In genomic region chr7:29077181-29077580, GRCh38 we compare ENCODE assay signal across 22 cellular contexts.
DNase-seq lines count a peak whose midpoint lies in the region; ATAC-seq, FAIRE-seq and TF ChIP-seq lines count a peak whose summit lies in the region.
"Had no signal": no experiment of that assay in that cellular context is flagged by ENCODE, and none has a peak within 500 bp of the region (broad histone marks: within the 10 kb centered on the region; RNA-seq: fewer than 3 reads in every experiment).

No MANE protein-coding gene starts in this region.

- no peak for ATAC-seq in left colon
- ATAC-seq: CD8-positive, alpha-beta T cell had no signal

- intact Hi-C loops in left colon (cut with DNase I, micrococcal nuclease), result no loop called here

- H4K20me1 ChIP-seq in SK-N-SH (ENCODE audit: insufficient read depth), result no peaks in the 10 kb centered on the region
- no peaks in the 10 kb centered on the region for H4K20me1 ChIP-seq in astrocyte (ENCODE audit: insufficient read depth, low read length)
- H4K20me1 ChIP-seq: BLaER1 had no signal

- CTCF ChIA-PET in SK-N-SH (lab: Yijun Ruan, JAX), result interaction anchor here (0.6 to 4.9 kb wide), 7 partner anchors 10 to 347 kb away, joined by 3 to 34 read pairs (median 5); partner anchors contain the start of gene TRIL

- TF ChIP-seq EP300 in SK-N-SH (IDR thresholded peaks at IDR 0.05; ENCODE audit: borderline replicate concordance in 1 of 2, low read depth in 1 of 2, low read length in 1 of 2), result no peak

- no peak for TF ChIP-seq RAD21 in SK-N-SH (IDR thresholded peaks at IDR 0.05; ENCODE audit: low read length)

- no peaks in the 10 kb centered on the region for H3K9me2 ChIP-seq in SK-N-SH

- H3K4me3 ChIP-seq in SK-N-SH (ENCODE audit: low read depth in 2 of 2, low read length in 1 of 2) (no peak overlapping the region), astrocyte (ENCODE audit: insufficient read depth, low read depth, low read length) (no peak overlapping the region)
- H3K4me3 ChIP-seq: BLaER1, HAP-1 had no signal

- H2AFZ ChIP-seq in SK-N-SH (ENCODE audit: low read depth), result no peak overlapping the region
- H2AFZ ChIP-seq in astrocyte (ENCODE audit: low read depth, low read length), result no peak overlapping the region

- H3K9ac ChIP-seq in SK-N-SH (no peak overlapping the region), astrocyte (ENCODE audit: low read length) (peak overlapping the region; percentile 38)
- H3K9ac ChIP-seq: BLaER1 had no signal

- POLR2A ChIA-PET in SK-N-SH (lab: Yijun Ruan, JAX), result no interaction called here

- no peaks in the 10 kb centered on the region for H3K36me3 Mint-ChIP-seq in astrocyte (ENCODE audit: low read depth, unreplicated experiment)
- H3K36me3 Mint-ChIP-seq in nephron (ENCODE audit: low read depth), result no peaks in the 10 kb centered on the region
- H3K36me3 Mint-ChIP-seq: CD4-positive, CD25-positive, alpha-beta regulatory T cell; CD8-positive, alpha-beta T cell had no signal

- no peaks in the 10 kb centered on the region for H3K4me1 Mint-ChIP-seq in astrocyte (ENCODE audit: low read depth, unreplicated experiment)
- H3K4me1 Mint-ChIP-seq in nephron, result peaks cover 56% of the 10 kb centered on the region
- H3K4me1 Mint-ChIP-seq: B cell; CD4-positive, CD25-positive, alpha-beta regulatory T cell had no signal

- H3K9me3 ChIP-seq in SK-N-SH, result no peaks in the 10 kb centered on the region
- H3K9me3 ChIP-seq in astrocyte (ENCODE audit: insufficient read depth, low read depth, low read length), result no peaks in the 10 kb centered on the region
- H3K9me3 ChIP-seq: BLaER1, Caco-2, HAP-1 had no signal

- H3K4me1 ChIP-seq in SK-N-SH (ENCODE audit: control insufficient read depth in 1 of 2, insufficient read depth in 2 of 2, low read depth in 1 of 2, low read length in 1 of 2), result peaks cover 0 to 10% of the 10 kb centered on the region in 2 experiments; a peak in 2 of 4 replicates
- peaks cover 6% of the 10 kb centered on the region for H3K4me1 ChIP-seq in astrocyte (ENCODE audit: insufficient read depth, low read length)
- H3K4me1 ChIP-seq: BLaER1, Caco-2 had no signal

- no peaks in the 10 kb centered on the region for H3F3A ChIP-seq in SK-N-SH (replicated peaks; ENCODE audit: insufficient read depth)

- no peak overlapping the region for H3K27ac Mint-ChIP-seq in astrocyte (ENCODE audit: unreplicated experiment)
- peak overlapping the region; percentile 37 to 82 (median 59) for H3K27ac Mint-ChIP-seq in nephron
- H3K27ac Mint-ChIP-seq: B cell; CD4-positive, CD25-positive, alpha-beta regulatory T cell; CD8-positive, alpha-beta T cell; HFFc6 had no signal

- no peaks in the 10 kb centered on the region for H3K27me3 Mint-ChIP-seq in astrocyte (ENCODE audit: low read depth, unreplicated experiment)
- no peaks in the 10 kb centered on the region for H3K27me3 Mint-ChIP-seq in nephron (ENCODE audit: low read depth)

- no peak for FAIRE-seq in astrocyte (lab: Jason Lieb, UNC)
- FAIRE-seq: GM12891, GM18507, H54 had no signal

- peak overlapping the region; percentile 31 to 73; a peak in 3 of 4 replicates for H3K27ac ChIP-seq in SK-N-SH (ENCODE audit: low read depth in 2 of 2, low read length in 1 of 2)
- H3K27ac ChIP-seq in astrocyte (ENCODE audit: low read depth, low read length), result peak overlapping the region; percentile 57
- H3K27ac ChIP-seq: BLaER1, C4-2B had no signal

- no peak for DNase-seq in SK-N-SH
- peak; percentile 39 for DNase-seq in astrocyte (ENCODE audit: low read depth)
- DNase-seq in AG08395 (ENCODE audit: low spot score), result no peak
- DNase-seq in left colon, result no peak
- DNase-seq in NAMALWA (ENCODE audit: low spot score), result no peak
- DNase-seq: Caco-2; CD4-positive, CD25-positive, alpha-beta regulatory T cell; CD8-positive, alpha-beta T cell; DMS 273 treated with DMSO at 0.1 percent for 48 hours; DMS79; EL; GDM1; GOT3; HFFc6 had no signal

- no peaks in the 10 kb centered on the region for H3K79me2 ChIP-seq in SK-N-SH (ENCODE audit: insufficient read depth)
- H3K79me2 ChIP-seq in astrocyte (ENCODE audit: insufficient read depth, low read length), result no peaks in the 10 kb centered on the region

- no peaks in the 10 kb centered on the region for H3K9me3 Mint-ChIP-seq in astrocyte (ENCODE audit: unreplicated experiment)
- no peaks in the 10 kb centered on the region for H3K9me3 Mint-ChIP-seq in nephron
- H3K9me3 Mint-ChIP-seq: CD8-positive, alpha-beta T cell; HFFc6 had no signal

- TF ChIP-seq CTCF in SK-N-SH (IDR thresholded peaks at IDR 0.05), result no peak
- TF ChIP-seq CTCF in astrocyte (IDR thresholded peaks at IDR 0.05; ENCODE audit: insufficient read depth, low read depth, low read length), result no peak
- TF ChIP-seq CTCF in nephron (IDR thresholded peaks at IDR 0.05; ENCODE audit: unreplicated experiment in 3 of 3), result no peak

- no peaks in the 10 kb centered on the region for H3K27me3 ChIP-seq in SK-N-SH (ENCODE audit: insufficient read depth)
- H3K27me3 ChIP-seq in astrocyte (ENCODE audit: insufficient read depth, low read length), result no peaks in the 10 kb centered on the region
- H3K27me3 ChIP-seq: BLaER1 had no signal

- H3K4me2 ChIP-seq in SK-N-SH (no peak overlapping the region), astrocyte (ENCODE audit: low read length) (no peak overlapping the region)
- H3K4me2 ChIP-seq: BLaER1 had no signal

- H3K36me3 ChIP-seq in SK-N-SH (replicated peaks in 1 of 2; ENCODE audit: control insufficient read depth in 1 of 2, insufficient read depth in 2 of 2, low read length in 1 of 2) (no peaks in the 10 kb centered on the region), astrocyte (ENCODE audit: insufficient read depth, low read length) (no peaks in the 10 kb centered on the region)
- H3K36me3 ChIP-seq: BLaER1, HAP-1 had no signal

- H3K4me3 Mint-ChIP-seq in astrocyte (ENCODE audit: unreplicated experiment), result no peak overlapping the region
- no peak overlapping the region for H3K4me3 Mint-ChIP-seq in nephron
- H3K4me3 Mint-ChIP-seq: B cell; CD4-positive, CD25-positive, alpha-beta regulatory T cell; CD8-positive, alpha-beta T cell; HFFc6 had no signal

TF ChIP-seq in SK-N-SH, 30 proteins besides CTCF, POLR2A, EP300 and RAD21:
- no peak for TF ChIP-seq IRF3 (IDR thresholded peaks at IDR 0.05; ENCODE audit: low read depth, low read length)
- no peak for TF ChIP-seq TEAD4 (IDR thresholded peaks at IDR 0.05; ENCODE audit: borderline replicate concordance, insufficient read depth)
- no peak for TF ChIP-seq ZBTB33 (IDR thresholded peaks at IDR 0.05; ENCODE audit: borderline replicate concordance, low read depth)
- TF ChIP-seq EZH2phosphoT487 (IDR thresholded peaks at IDR 0.05; ENCODE audit: borderline replicate concordance, low read depth), result no peak
- TF ChIP-seq RCOR1 (IDR thresholded peaks at IDR 0.05; ENCODE audit: low read length), result no peak
- TF ChIP-seq ELF1 (IDR thresholded peaks at IDR 0.05), result no peak
- TF ChIP-seq SMC3 (IDR thresholded peaks at IDR 0.05; ENCODE audit: low read depth, low read length), result no peak
- no peak for TF ChIP-seq FOXJ3 (CRISPR knock-in tag; IDR thresholded peaks at IDR 0.05)
- TF ChIP-seq FOSL2 (IDR thresholded peaks at IDR 0.05; ENCODE audit: borderline replicate concordance, low read depth), result no peak
- TF ChIP-seq NFIC (IDR thresholded peaks at IDR 0.05; ENCODE audit: borderline replicate concordance), result no peak
- no peak for TF ChIP-seq GABPA (IDR thresholded peaks at IDR 0.05; ENCODE audit: low read depth)
- no peak for TF ChIP-seq NRF1 (IDR thresholded peaks at IDR 0.05; ENCODE audit: low read depth, low read length)
TF ChIP-seq in SK-N-SH: peak in this region for 0.
